In the genomic region with DNA sequence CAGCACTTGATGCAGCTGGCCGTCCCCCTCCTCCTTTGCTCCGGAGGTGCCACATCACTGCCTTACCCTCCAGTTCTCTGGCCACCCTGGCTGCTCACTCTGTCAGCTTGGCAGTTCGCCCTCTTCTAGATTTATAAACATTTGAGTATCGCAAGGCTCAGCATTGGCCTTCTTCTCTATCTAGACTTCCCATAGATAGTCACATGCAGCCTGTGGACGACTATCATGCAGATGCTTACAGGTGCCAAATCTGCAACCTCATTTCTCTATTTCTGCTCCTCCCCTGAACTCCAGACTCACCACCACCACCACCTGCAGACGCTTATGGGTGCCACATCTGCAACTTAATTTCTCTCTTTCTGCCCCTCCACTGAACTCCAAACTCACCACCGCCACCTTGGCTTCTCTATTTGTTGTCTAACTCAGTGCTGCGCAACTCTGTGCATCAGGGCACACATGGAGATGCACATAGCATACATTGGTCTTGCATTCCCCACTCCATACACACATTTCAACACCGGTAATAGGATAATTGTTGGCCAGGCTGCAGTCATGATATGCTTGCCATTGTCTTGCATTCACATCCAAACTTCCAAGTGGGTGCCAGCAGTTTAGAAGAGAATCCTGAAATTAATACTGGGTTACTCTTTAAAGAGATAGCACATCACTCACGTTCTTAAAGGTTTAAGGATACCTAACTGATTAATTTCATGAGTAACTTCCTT, we compare ENCODE assay signal across 1 cellular context.
TF ChIP-seq lines count a peak whose summit lies in the region.

No MANE protein-coding gene starts in this region.

TF ChIP-seq in endothelial cell of umbilical vein, 7 proteins besides CTCF, POLR2A, EP300 and RAD21 (continued from another document):
- TF ChIP-seq MYC (IDR thresholded peaks at IDR 0.05; ENCODE audit: low read depth, low read length) (no peak), FOS (IDR thresholded peaks at IDR 0.05; ENCODE audit: borderline replicate concordance, insufficient read depth, low read length) (no peak), EZH2 (IDR thresholded peaks at IDR 0.05; ENCODE audit: borderline replicate concordance, low read depth, low read length, severe bottlenecking) (no peak), JUN (IDR thresholded peaks at IDR 0.05; ENCODE audit: borderline replicate concordance, insufficient read depth, insufficient read length, low read depth) (no peak)
- TF ChIP-seq, protein P1, sequence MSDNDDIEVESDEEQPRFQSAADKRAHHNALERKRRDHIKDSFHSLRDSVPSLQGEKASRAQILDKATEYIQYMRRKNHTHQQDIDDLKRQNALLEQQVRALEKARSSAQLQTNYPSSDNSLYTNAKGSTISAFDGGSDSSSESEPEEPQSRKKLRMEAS (IDR thresholded peaks at IDR 0.05; ENCODE audit: insufficient read depth, insufficient read length): no peak
